ENCODE assay signal across 14 cellular contexts in genomic region chrY:7326296-7327246, GRCh38.
DNase-seq lines count a peak whose midpoint lies in the region; ATAC-seq and TF ChIP-seq lines count a peak whose summit lies in the region.
"Had no signal": no experiment of that assay in that cellular context is flagged by ENCODE, and none has a peak within 500 bp of the region (broad histone marks: within the 10 kb centered on the region; RNA-seq: fewer than 3 reads in every experiment).

No MANE protein-coding gene starts in this region.

- H3K36me3 Mint-ChIP-seq in activated CD8-positive, alpha-beta T cell treated with anti-CD3 and anti-CD28 coated beads, Interleukin-2, amount 10 ng/mL, durations not matched to agents 7 days and 5 days (ENCODE audit: low read depth): peaks cover 43% of the 10 kb centered on the region
- H3K36me3 Mint-ChIP-seq in effector memory CD8-positive, alpha-beta T cell (ENCODE audit: insufficient read depth): peaks cover 71% of the 10 kb centered on the region
- peaks cover 40% of the 10 kb centered on the region for H3K36me3 Mint-ChIP-seq in stimulated activated memory B cell treated with anti-CD40 and anti-IgM and Interleukin-4, amounts not matched to agents 10 μg/mL and 1 μg/mL and 100 μg/mL, for 72 hours
- H3K36me3 Mint-ChIP-seq in type B pancreatic cell: no peaks in the 10 kb centered on the region

- CTCF ChIA-PET in activated CD8-positive, alpha-beta T cell treated with anti-CD3 and anti-CD28 coated beads, Interleukin-2, amount 10 ng/mL, durations not matched to agents 7 days and 5 days (lab: Charles Lee): interaction anchor here (1.1 kb wide), 2 partner anchors 10 to 36 kb away, joined by 3 read pairs; no protein-coding TSS in a partner anchor
- CTCF ChIA-PET in mammary epithelial cell (lab: Charles Lee; ENCODE audit: low non-redundant PET): no interaction called here

- POLR2A ChIA-PET in activated CD8-positive, alpha-beta T cell treated with anti-CD3 and anti-CD28 coated beads, Interleukin-2, amount 10 ng/mL, durations not matched to agents 7 days and 5 days (lab: Charles Lee): interaction anchor here (0.9 kb wide), 1 partner anchor 10 kb away, joined by 3 read pairs; no protein-coding TSS in a partner anchor

- DNase-seq in activated T-cell treated with anti-CD3 and anti-CD28 coated beads for 1 hour (ENCODE audit: low read depth) (peak; percentile 19), mammary epithelial cell (no peak), type B pancreatic cell (ENCODE audit: extremely low spot score, unreplicated experiment) (no peak)
- no peak for DNase-seq in activated T-cell treated with anti-CD3 and anti-CD28 coated beads, Interleukin-2, amount 50 U/mL, for 1 hour
- peak; percentile 46 for DNase-seq in activated CD8-positive, alpha-beta T cell treated with anti-CD3 and anti-CD28 coated beads, Interleukin-2, amount 10 ng/mL, durations not matched to agents 7 days and 5 days
- peak; percentile 11 to 42 (median 25) for DNase-seq in effector memory CD8-positive, alpha-beta T cell
- DNase-seq: body of pancreas, NCI-H2081 had no signal

- no peaks in the 10 kb centered on the region for H4K20me1 ChIP-seq in mammary epithelial cell (ENCODE audit: insufficient read depth, low read length)

- H3K4me3 ChIP-seq in mammary epithelial cell (replicated peaks in 1 of 3; ENCODE audit: insufficient read depth in 1 of 3, low read depth in 2 of 3, low read length in 3 of 3): no peak overlapping the region
- H3K4me3 ChIP-seq: A549, body of pancreas, HAP-1 had no signal

- H3K36me3 ChIP-seq in mammary epithelial cell (ENCODE audit: insufficient read depth, low read length): no peaks in the 10 kb centered on the region
- H3K36me3 ChIP-seq: HAP-1 had no signal

- peak; percentile 84 for ATAC-seq in activated CD8-positive, alpha-beta T cell treated with anti-CD3 and anti-CD28 coated beads, Interleukin-2, amount 10 ng/mL, durations not matched to agents 7 days and 5 days
- peak; percentile 82 for ATAC-seq in effector memory CD8-positive, alpha-beta T cell (replicated peaks)
- no peak for ATAC-seq in stimulated activated memory B cell treated with anti-CD40 and anti-IgM and Interleukin-4, amounts not matched to agents 10 μg/mL and 1 μg/mL and 100 μg/mL, for 72 hours
- ATAC-seq in HG02588 (IDR thresholded peaks at IDR 0.05; ENCODE audit: unreplicated experiment): no peak
- ATAC-seq: A549, body of pancreas, esophagus mucosa had no signal

- peak overlapping the region; percentile 50 for H3K4me3 Mint-ChIP-seq in activated CD8-positive, alpha-beta T cell treated with anti-CD3 and anti-CD28 coated beads, Interleukin-2, amount 10 ng/mL, durations not matched to agents 7 days and 5 days
- peak overlapping the region; percentile 5 to 68 for H3K4me3 Mint-ChIP-seq in effector memory CD8-positive, alpha-beta T cell
- H3K4me3 Mint-ChIP-seq in stimulated activated memory B cell treated with anti-CD40 and anti-IgM and Interleukin-4, amounts not matched to agents 10 μg/mL and 1 μg/mL and 100 μg/mL, for 72 hours: no peak overlapping the region
- no peak overlapping the region for H3K4me3 Mint-ChIP-seq in type B pancreatic cell
- H3K4me3 Mint-ChIP-seq: neural crest cell had no signal

- H3K4me2 ChIP-seq in mammary epithelial cell (ENCODE audit: insufficient read depth, low read depth, low read length): no peak overlapping the region
- H3K4me2 ChIP-seq: A549 had no signal

- no peaks in the 10 kb centered on the region for H3K9me3 ChIP-seq in mammary epithelial cell (replicated peaks; ENCODE audit: insufficient read depth, low read length)
- H3K9me3 ChIP-seq: A549, body of pancreas, HAP-1 had no signal

- no peaks in the 10 kb centered on the region for H3K27me3 Mint-ChIP-seq in activated CD8-positive, alpha-beta T cell treated with anti-CD3 and anti-CD28 coated beads, Interleukin-2, amount 10 ng/mL, durations not matched to agents 7 days and 5 days (ENCODE audit: low read depth)
- no peaks in the 10 kb centered on the region for H3K27me3 Mint-ChIP-seq in effector memory CD8-positive, alpha-beta T cell
- no peaks in the 10 kb centered on the region for H3K27me3 Mint-ChIP-seq in stimulated activated memory B cell treated with anti-CD40 and anti-IgM and Interleukin-4, amounts not matched to agents 10 μg/mL and 1 μg/mL and 100 μg/mL, for 72 hours
- no peaks in the 10 kb centered on the region for H3K27me3 Mint-ChIP-seq in type B pancreatic cell

- TF ChIP-seq CTCF in mammary epithelial cell (conservative IDR thresholded peaks at IDR 0.05 in 1 of 2, IDR thresholded peaks at IDR 0.05 in 1 of 2; ENCODE audit: extremely low read depth in 1 of 2, insufficient read depth in 1 of 2, low read depth in 1 of 2, low read length in 2 of 2): no peak
- no peak for TF ChIP-seq CTCF in type B pancreatic cell (conservative IDR thresholded peaks at IDR 0.05)

- no peak overlapping the region for H2AFZ ChIP-seq in mammary epithelial cell (ENCODE audit: low read depth, low read length)

- peak overlapping the region; percentile 82 for H3K27ac Mint-ChIP-seq in activated CD8-positive, alpha-beta T cell treated with anti-CD3 and anti-CD28 coated beads, Interleukin-2, amount 10 ng/mL, durations not matched to agents 7 days and 5 days
- H3K27ac Mint-ChIP-seq in effector memory CD8-positive, alpha-beta T cell: peak overlapping the region; percentile 77 to 98
- H3K27ac Mint-ChIP-seq in stimulated activated memory B cell treated with anti-CD40 and anti-IgM and Interleukin-4, amounts not matched to agents 10 μg/mL and 1 μg/mL and 100 μg/mL, for 72 hours: peak overlapping the region; percentile 44
- H3K27ac Mint-ChIP-seq in type B pancreatic cell: no peak overlapping the region

- intact Hi-C loops in mammary epithelial cell (cut with micrococcal nuclease): no loop called here

- no peaks in the 10 kb centered on the region for H3K27me3 ChIP-seq in mammary epithelial cell (ENCODE audit: insufficient read depth, low read length)
- H3K27me3 ChIP-seq: body of pancreas had no signal

- dilution Hi-C loops in mammary epithelial cell (cut with HindIII; ENCODE audit: low sequenced_read_pairs): no loop called here

- peaks cover 38% of the 10 kb centered on the region for H3K4me1 Mint-ChIP-seq in activated CD8-positive, alpha-beta T cell treated with anti-CD3 and anti-CD28 coated beads, Interleukin-2, amount 10 ng/mL, durations not matched to agents 7 days and 5 days (ENCODE audit: low read depth)
- peaks cover 27 to 67% of the 10 kb centered on the region in 2 donors for H3K4me1 Mint-ChIP-seq in effector memory CD8-positive, alpha-beta T cell (ENCODE audit: low read depth in 2 of 2)
- H3K4me1 Mint-ChIP-seq in stimulated activated memory B cell treated with anti-CD40 and anti-IgM and Interleukin-4, amounts not matched to agents 10 μg/mL and 1 μg/mL and 100 μg/mL, for 72 hours: peaks cover 17% of the 10 kb centered on the region
- no peaks in the 10 kb centered on the region for H3K4me1 Mint-ChIP-seq in type B pancreatic cell (ENCODE audit: unreplicated experiment)
- H3K4me1 Mint-ChIP-seq: neural crest cell had no signal

- H3K9ac ChIP-seq in mammary epithelial cell (ENCODE audit: insufficient read depth, low read length): no peak overlapping the region

- WGBS in mammary epithelial cell (ENCODE audit: low coverage, missing lambda C conversion rate): no CpG with 5 or more reads among the region's 9 CpGs

- H3K9me3 Mint-ChIP-seq in activated CD8-positive, alpha-beta T cell treated with anti-CD3 and anti-CD28 coated beads, Interleukin-2, amount 10 ng/mL, durations not matched to agents 7 days and 5 days (ENCODE audit: insufficient read depth): no peaks in the 10 kb centered on the region
- H3K9me3 Mint-ChIP-seq in effector memory CD8-positive, alpha-beta T cell: no peaks in the 10 kb centered on the region
- H3K9me3 Mint-ChIP-seq in stimulated activated memory B cell treated with anti-CD40 and anti-IgM and Interleukin-4, amounts not matched to agents 10 μg/mL and 1 μg/mL and 100 μg/mL, for 72 hours: no peaks in the 10 kb centered on the region
- H3K9me3 Mint-ChIP-seq in type B pancreatic cell: no peaks in the 10 kb centered on the region
- H3K9me3 Mint-ChIP-seq: neural crest cell had no signal

- no peaks in the 10 kb centered on the region for H3K4me1 ChIP-seq in mammary epithelial cell (ENCODE audit: insufficient read depth, low read length)
- H3K4me1 ChIP-seq: A549, body of pancreas, HAP-1 had no signal

- no TSS peak for BruUV-seq in mammary epithelial cell (replicated peaks; lab: Mats Ljungman, UMichigan)

- in situ Hi-C loops in mammary epithelial cell (cut with MboI; ENCODE audit: low sequenced_read_pairs in 2 of 2): no loop called here

- H3K79me2 ChIP-seq in mammary epithelial cell (ENCODE audit: insufficient read depth, low read length): no peaks in the 10 kb centered on the region

- no peak overlapping the region for H3K27ac ChIP-seq in mammary epithelial cell (ENCODE audit: insufficient read depth, low read depth, low read length)
- H3K27ac ChIP-seq: A549, body of pancreas had no signal

Comparison
In these comparisons a context has a peak if more than half of its experiments do, and no peak if none do; other contexts are left out.
1. DNase-seq: peak in activated T-cell treated with anti-CD3 and anti-CD28 coated beads for 1 hour (single experiment), activated CD8-positive, alpha-beta T cell treated with anti-CD3 and anti-CD28 coated beads, Interleukin-2, amount 10 ng/mL, durations not matched to agents 7 days and 5 days (single experiment) and effector memory CD8-positive, alpha-beta T cell (3 of 3); none in activated T-cell treated with anti-CD3 and anti-CD28 coated beads, Interleukin-2, amount 50 U/mL, for 1 hour (single experiment), mammary epithelial cell (single experiment) and type B pancreatic cell (single experiment).
2. ATAC-seq: peak in activated CD8-positive, alpha-beta T cell treated with anti-CD3 and anti-CD28 coated beads, Interleukin-2, amount 10 ng/mL, durations not matched to agents 7 days and 5 days (single experiment) and effector memory CD8-positive, alpha-beta T cell (single experiment); none in stimulated activated memory B cell treated with anti-CD40 and anti-IgM and Interleukin-4, amounts not matched to agents 10 μg/mL and 1 μg/mL and 100 μg/mL, for 72 hours (single experiment) and HG02588 (single experiment).
3. H3K4me3 Mint-ChIP-seq: peak in activated CD8-positive, alpha-beta T cell treated with anti-CD3 and anti-CD28 coated beads, Interleukin-2, amount 10 ng/mL, durations not matched to agents 7 days and 5 days (single experiment) and effector memory CD8-positive, alpha-beta T cell (2 of 2); none in stimulated activated memory B cell treated with anti-CD40 and anti-IgM and Interleukin-4, amounts not matched to agents 10 μg/mL and 1 μg/mL and 100 μg/mL, for 72 hours (single experiment) and type B pancreatic cell (single experiment).